27 cellular contexts compared by ENCODE assay signal in genomic region chr6:155256122-155256795, GRCh38. TPM values are rescaled to one million over a fixed set of nuclear protein-coding genes. Genes with fewer than 3 reads are reported as not detected.
DNase-seq lines count a peak whose midpoint lies in the region; ATAC-seq and TF ChIP-seq lines count a peak whose summit lies in the region.
"Had no signal": no experiment of that assay in that cellular context is flagged by ENCODE, and none has a peak within 500 bp of the region (broad histone marks: within the 10 kb centered on the region; RNA-seq: fewer than 3 reads in every experiment).

No MANE protein-coding gene starts in this region.

- H3K36me3 ChIP-seq in heart left ventricle, result peaks cover 0 to 82% (median 71%) of the 10 kb centered on the region in 9 donors

- no peak for TF ChIP-seq POLR2A in heart left ventricle (IDR thresholded peaks at IDR 0.05)

- 52 to 71% (median 69%) methylated on average over 13 of the region's 13 CpGs for WGBS in heart left ventricle, 4 donors

- DNase-seq in heart left ventricle (peak in 1 of 5 donors; percentile 43), cardiac septum (ENCODE audit: low spot score) (no peak), EH (ENCODE audit: low read depth) (peak; percentile 56), amniotic epithelial cell (ENCODE audit: low read depth) (peak; percentile 70), fibroblast of villous mesenchyme (ENCODE audit: low read depth) (peak; percentile 75), kidney tubule cell (ENCODE audit: low spot score) (no peak), GM13976 (ENCODE audit: low spot score) (no peak)
- DNase-seq: AML-193; CD4-positive, alpha-beta T cell; MM.1S; NCI-H1694; NCI-H2029 treated with DMSO at 0.1 percent for 48 hours; NCI-H446 treated with DMSO at 0.1 percent for 48 hours; NCI-H526; NCI-H82; NK-92 treated with Interleukin-12 subunit alpha and Interleukin-12 subunit beta, amount 100 ng/mL, for 24 hours; PC-9; SHP77 had no signal

- H3K4me1 ChIP-seq in heart left ventricle, result peaks cover 0 to 23% (median 3%) of the 10 kb centered on the region in 12 donors

- no peaks in the 10 kb centered on the region for H3K9me3 ChIP-seq in heart left ventricle
- H3K9me3 ChIP-seq: BLaER1 treated with 17β-estradiol and CSF1 and Interleukin-3, amounts not matched to agents 10 nM and 100 nM had no signal

- TF ChIP-seq CTCF in heart left ventricle (IDR thresholded peaks at IDR 0.05) (no peak), fibroblast of villous mesenchyme (IDR thresholded peaks at IDR 0.05; ENCODE audit: insufficient read depth, low read depth, low read length) (no peak), GM13976 (IDR thresholded peaks at IDR 0.05; ENCODE audit: borderline replicate concordance, control extremely low read depth, extremely low read depth, insufficient read depth, missing control alignments) (no peak)

- H3K27me3 ChIP-seq in heart left ventricle, result no peaks in the 10 kb centered on the region
- H3K27me3 ChIP-seq: BLaER1 treated with 17β-estradiol and CSF1 and Interleukin-3, amounts not matched to agents 10 nM and 100 nM had no signal

- no peak overlapping the region for H3K27ac ChIP-seq in heart left ventricle
- H3K27ac ChIP-seq: BLaER1 treated with 17β-estradiol and CSF1 and Interleukin-3, amounts not matched to agents 10 nM and 100 nM; KMS-11; PC-9 had no signal

- ATAC-seq in heart left ventricle, result peak in 3 of 4 donors; percentile 32 to 59 (median 38)
- no peak for ATAC-seq in HG03025 (IDR thresholded peaks at IDR 0.05; ENCODE audit: low FRiP score, unreplicated experiment)
- ATAC-seq: GM12878 had no signal

- in situ Hi-C loops in GM13976 (cut with MboI; ENCODE audit: low sequenced_read_pairs, unreplicated experiment), result no loop called here

- H3K4me3 ChIP-seq in heart left ventricle (no peak overlapping the region), fibroblast of villous mesenchyme (ENCODE audit: low read depth, low read length) (no peak overlapping the region)
- H3K4me3 ChIP-seq: BLaER1 treated with 17β-estradiol and CSF1 and Interleukin-3, amounts not matched to agents 10 nM and 100 nM; GM12878; PC-9 had no signal

- intact Hi-C loops in heart left ventricle (cut with DNase I) (loop anchor here in 1 of 10 donors (10.0 kb wide), 1 partner anchor 321 kb away; no protein-coding TSS in a partner anchor), cardiac septum (cut with DNase I) (no loop called here)

RNA-seq across cellular contexts. Expression of gene CLDN20, which starts 7.6 kb away (rescaled TPM):
- not detected for total RNA-seq in heart left ventricle
- under 1 TPM in 1 of 2 donors, not detected in 1; 0.30 TPM for polyA plus RNA-seq in heart left ventricle
- total RNA-seq in cardiac septum, result not detected
- total RNA-seq in fibroblast of villous mesenchyme, result not detected in 2 replicates
- total RNA-seq: A172; CD4-positive, alpha-beta T cell; G401; GM12878; HT1080; PC-9; RPMI7951; SK-MEL-5 had no signal

RNA-seq across cellular contexts. Expression of gene TFB1M, which starts 58.0 kb away (rescaled TPM):
- total RNA-seq in heart left ventricle, result 10 to 100 TPM; 11.4 to 24.5 (median 20.2) TPM
- 10 to 100 TPM; 14.2 to 15.5 TPM for polyA plus RNA-seq in heart left ventricle
- total RNA-seq in cardiac septum, result 15.1 TPM
- total RNA-seq in fibroblast of villous mesenchyme, result 29.0 and 29.8 TPM in 2 replicates

Comparison
In these comparisons a context has a peak if more than half of its experiments do, and no peak if none do; other contexts are left out.
1. DNase-seq: peak in EH (single experiment), amniotic epithelial cell (single experiment) and fibroblast of villous mesenchyme (single experiment); none in cardiac septum (single experiment), kidney tubule cell (single experiment) and GM13976 (single experiment).